ENCODE assay signal across 8 cellular contexts in genomic region chr1:23423415-23424170, GRCh38. TPM values are rescaled to one million over a fixed set of nuclear protein-coding genes. Genes with fewer than 3 reads are reported as not detected.
DNase-seq lines count a peak whose midpoint lies in the region; ATAC-seq and TF ChIP-seq lines count a peak whose summit lies in the region.

No MANE protein-coding gene starts in this region.

- ATAC-seq in RWPE2 (ENCODE audit: low read depth) (peak; percentile 19; the same call in 2 of the 3 replicates), esophagus mucosa (peak; percentile 55), GM21737 (IDR thresholded peaks at IDR 0.05; ENCODE audit: unreplicated experiment) (no peak)

- H2AFZ ChIP-seq in neuronal stem cell (ENCODE audit: low read length) = no peak overlapping the region

- H4K91ac ChIP-seq in neuronal stem cell (ENCODE audit: low read depth, low read length, poor library complexity) = no peak overlapping the region

- H3K4me2 ChIP-seq in neuronal stem cell (ENCODE audit: insufficient read depth, low read length, poor library complexity, severe bottlenecking) = peak overlapping the region; percentile 76

- H3K36me3 ChIP-seq in RWPE2 (ENCODE audit: low read depth) = no peaks in the 10 kb centered on the region
- peaks cover 0 to 38% of the 10 kb centered on the region in 2 donors for H3K36me3 ChIP-seq in neuronal stem cell (replicated peaks in 1 of 2; ENCODE audit: control insufficient read depth in 2 of 2, insufficient read depth in 2 of 2, low read length in 2 of 2)

- no peak overlapping the region for H3K23ac ChIP-seq in neuronal stem cell (ENCODE audit: low read depth, low read length, poor library complexity)

- no peak overlapping the region for H3K27ac ChIP-seq in RWPE2 (ENCODE audit: poor library complexity, severe bottlenecking)
- H3K27ac ChIP-seq in neuronal stem cell (replicated peaks; ENCODE audit: low read length) = no peak overlapping the region

- peak overlapping the region; percentile 75 for H3K9ac ChIP-seq in neuronal stem cell (ENCODE audit: low read depth, low read length, poor library complexity)

- H3K4me3 ChIP-seq in RWPE2 (ENCODE audit: severe bottlenecking) (peak overlapping the region; percentile 42), neuronal stem cell (ENCODE audit: low read length in 2 of 2) (no peak overlapping the region)

- peak overlapping the region; percentile 37 for H2BK15ac ChIP-seq in neuronal stem cell (ENCODE audit: low read length)

- peak overlapping the region; percentile 15 for H2BK5ac ChIP-seq in neuronal stem cell (ENCODE audit: low read length)

- H3K79me1 ChIP-seq in neuronal stem cell (ENCODE audit: low read depth, low read length) = no peaks in the 10 kb centered on the region

- peaks cover 4% of the 10 kb centered on the region for H3K4me1 ChIP-seq in RWPE2 (ENCODE audit: insufficient read depth, poor library complexity, severe bottlenecking)
- peaks cover 5 to 11% of the 10 kb centered on the region in 2 donors for H3K4me1 ChIP-seq in neuronal stem cell (ENCODE audit: control insufficient read depth in 2 of 2, insufficient read depth in 1 of 2, low read depth in 1 of 2, low read length in 2 of 2)

- DNase-seq in AG08396 (ENCODE audit: low spot score) (peak; percentile 40), RWPE2 (ENCODE audit: low spot score) (no peak), neuronal stem cell (ENCODE audit: low spot score) (no peak), NCI-H128 (lab: John Stamatoyannopoulos, UW; ENCODE audit: unreplicated experiment) (no peak), EL (no peak), AG08395 (ENCODE audit: low spot score) (no peak)

- H2BK120ac ChIP-seq in neuronal stem cell (ENCODE audit: low read depth, low read length) = no peak overlapping the region

- H3K9me3 ChIP-seq in RWPE2 (ENCODE audit: severe bottlenecking) (no peaks in the 10 kb centered on the region), neuronal stem cell (replicated peaks in 1 of 2; ENCODE audit: control insufficient read depth in 2 of 2, insufficient read depth in 1 of 2, low read depth in 1 of 2, low read length in 2 of 2) (no peaks in the 10 kb centered on the region)

- H4K8ac ChIP-seq in neuronal stem cell (ENCODE audit: low read depth, low read length) = no peak overlapping the region

- no peak overlapping the region for H3K14ac ChIP-seq in neuronal stem cell (ENCODE audit: low read length)

- H3K27me3 ChIP-seq in RWPE2 (ENCODE audit: insufficient read depth, poor library complexity, severe bottlenecking) = no peaks in the 10 kb centered on the region
- H3K27me3 ChIP-seq in neuronal stem cell (ENCODE audit: control insufficient read depth in 3 of 3, insufficient read depth in 3 of 3, low read depth in 1 of 3, low read length in 3 of 3) = peaks cover 0 to 48% (median 6%) of the 10 kb centered on the region in 3 experiments

- H3K18ac ChIP-seq in neuronal stem cell (ENCODE audit: low read length) = peak overlapping the region; percentile 21

- no CpG with 5 or more reads among the region's 36 CpGs for WGBS in neuronal stem cell (ENCODE audit: extremely low coverage in 2 of 2, insufficient read length in 2 of 2, insufficient replicate concordance in 1 of 2), 2 donors

- H2BK12ac ChIP-seq in neuronal stem cell (ENCODE audit: low read length) = no peak overlapping the region

- no peak overlapping the region for H3K4ac ChIP-seq in neuronal stem cell (ENCODE audit: low read length)

- H2AK5ac ChIP-seq in neuronal stem cell (ENCODE audit: low read depth, low read length) = no peak overlapping the region

- no peak for TF ChIP-seq CTCF in RWPE2 (IDR thresholded peaks at IDR 0.05; ENCODE audit: poor library complexity, severe bottlenecking)

RNA-seq across cellular contexts. Expression of gene TCEA3, which starts 1.0 kb away (rescaled TPM):
- 25.6 TPM for total RNA-seq in esophagus mucosa
- 2.2 TPM for polyA plus RNA-seq in neuronal stem cell (2013, experiment 1 of 2)
- 2.3 TPM for polyA plus RNA-seq in neuronal stem cell (2013, experiment 2 of 2)

RNA-seq across cellular contexts. Expression of gene ZNF436, which starts 54.0 kb away (rescaled TPM):
- 23.7 TPM for total RNA-seq in esophagus mucosa
- 5.8 TPM for polyA plus RNA-seq in neuronal stem cell (2013, experiment 1 of 2)
- polyA plus RNA-seq in neuronal stem cell (2013, experiment 2 of 2) = 5.8 TPM
